Comparison of ENCODE assay signal across 9 cellular contexts in genomic region chr17:21348081-21348925, GRCh38. TPM values are rescaled to one million over a fixed set of nuclear protein-coding genes. Genes with fewer than 3 reads are reported as not detected.
DNase-seq lines count a peak whose midpoint lies in the region; ATAC-seq and TF ChIP-seq lines count a peak whose summit lies in the region.
"Not testable (repeated sequence)": the region's sequence is repeated elsewhere in the genome, so short reads cannot be mapped to it uniquely, and the experiment has no call there.
"Had no signal": no experiment of that assay in that cellular context is flagged by ENCODE, and none has a peak within 500 bp of the region (broad histone marks: within the 10 kb centered on the region; RNA-seq: fewer than 3 reads in every experiment).

No MANE protein-coding gene starts in this region.

- not testable (repeated sequence) for H3K4me1 Mint-ChIP-seq in activated CD8-positive, alpha-beta memory T cell treated with anti-CD3 and anti-CD28 coated beads, Interleukin-2, amount 10 ng/mL, durations not matched to agents 7 days and 5 days
- peaks cover 22% of the 10 kb centered on the region for H3K4me1 Mint-ChIP-seq in stimulated activated memory B cell treated with anti-CD40 and anti-IgM and Interleukin-4, amounts not matched to agents 10 μg/mL and 1 μg/mL and 100 μg/mL, for 72 hours

- H3K36me3 ChIP-seq in Loucy (ENCODE audit: insufficient read depth, low read length): not testable (repeated sequence)

- peak overlapping the region; percentile 27 for H3K4me2 ChIP-seq in Loucy (ENCODE audit: low read depth, low read length, poor library complexity, severe bottlenecking)

- H3K9ac ChIP-seq in Loucy (ENCODE audit: low read depth, low read length, poor library complexity, severe bottlenecking): not testable (repeated sequence)

- H3K4me3 Mint-ChIP-seq in activated CD8-positive, alpha-beta memory T cell treated with anti-CD3 and anti-CD28 coated beads, Interleukin-2, amount 10 ng/mL, durations not matched to agents 7 days and 5 days; stimulated activated memory B cell treated with anti-CD40 and anti-IgM and Interleukin-4, amounts not matched to agents 10 μg/mL and 1 μg/mL and 100 μg/mL, for 72 hours: not testable (repeated sequence)

- H3K9me3 Mint-ChIP-seq in activated CD8-positive, alpha-beta memory T cell treated with anti-CD3 and anti-CD28 coated beads, Interleukin-2, amount 10 ng/mL, durations not matched to agents 7 days and 5 days (ENCODE audit: low read depth); stimulated activated memory B cell treated with anti-CD40 and anti-IgM and Interleukin-4, amounts not matched to agents 10 μg/mL and 1 μg/mL and 100 μg/mL, for 72 hours: not testable (repeated sequence)

- not testable (repeated sequence) for DNase-seq in activated CD8-positive, alpha-beta memory T cell treated with anti-CD3 and anti-CD28 coated beads, Interleukin-2, amount 10 ng/mL, durations not matched to agents 7 days and 5 days
- DNase-seq in Right ventricle myocardium superior: peak; percentile 20

- not testable (repeated sequence) for H3K27me3 ChIP-seq in Loucy (ENCODE audit: insufficient read depth, low read length, poor library complexity, severe bottlenecking)

- not testable (repeated sequence) for TF ChIP-seq CTCF in Loucy (conservative IDR thresholded peaks at IDR 0.05; ENCODE audit: low read length)

- H3K36me3 Mint-ChIP-seq in activated CD8-positive, alpha-beta memory T cell treated with anti-CD3 and anti-CD28 coated beads, Interleukin-2, amount 10 ng/mL, durations not matched to agents 7 days and 5 days; stimulated activated memory B cell treated with anti-CD40 and anti-IgM and Interleukin-4, amounts not matched to agents 10 μg/mL and 1 μg/mL and 100 μg/mL, for 72 hours: not testable (repeated sequence)

- intact Hi-C loops in Right ventricle myocardium superior (cut with DNase I): not testable (repeated sequence)

- not testable (repeated sequence) for H3K9me3 ChIP-seq in Loucy (ENCODE audit: insufficient read depth, low read depth, low read length)

- not testable (repeated sequence) for H3K4me3 ChIP-seq in Loucy (ENCODE audit: low read length, poor library complexity, severe bottlenecking)

- peak; percentile 73 for ATAC-seq in GM18502 (IDR thresholded peaks at IDR 0.05; ENCODE audit: poor library complexity, unreplicated experiment)
- peak; percentile 64 for ATAC-seq in GM19395 (IDR thresholded peaks at IDR 0.05; ENCODE audit: unreplicated experiment)
- ATAC-seq in HG02588 (IDR thresholded peaks at IDR 0.05; ENCODE audit: unreplicated experiment): peak; percentile 56
- ATAC-seq in HG03139 (IDR thresholded peaks at IDR 0.05; ENCODE audit: unreplicated experiment): peak; percentile 60
- ATAC-seq in activated CD8-positive, alpha-beta memory T cell treated with anti-CD3 and anti-CD28 coated beads, Interleukin-2, amount 10 ng/mL, durations not matched to agents 7 days and 5 days: peak; percentile 12
- ATAC-seq in Right ventricle myocardium superior (ENCODE audit: poor library complexity): not testable (repeated sequence)
- peak; percentile 65 for ATAC-seq in stimulated activated memory B cell treated with anti-CD40 and anti-IgM and Interleukin-4, amounts not matched to agents 10 μg/mL and 1 μg/mL and 100 μg/mL, for 72 hours

- not testable (repeated sequence) for H3K9me2 ChIP-seq in Loucy (replicated peaks; ENCODE audit: low read depth, low read length)

- not testable (repeated sequence) for H3K79me2 ChIP-seq in Loucy (ENCODE audit: insufficient read depth, low read length)

- H3F3A ChIP-seq in Loucy (ENCODE audit: low read depth): not testable (repeated sequence)

- CTCF ChIA-PET in activated CD8-positive, alpha-beta memory T cell treated with anti-CD3 and anti-CD28 coated beads, Interleukin-2, amount 10 ng/mL, durations not matched to agents 7 days and 5 days (lab: Charles Lee): not testable (repeated sequence)

- H4K20me1 ChIP-seq in Loucy (ENCODE audit: insufficient read depth, low read length, poor library complexity, severe bottlenecking): not testable (repeated sequence)

- not testable (repeated sequence) for H3K4me1 ChIP-seq in Loucy (ENCODE audit: insufficient read depth, low read length, poor library complexity, severe bottlenecking)

- not testable (repeated sequence) for H2AFZ ChIP-seq in Loucy (ENCODE audit: low read length)

- H3K27ac Mint-ChIP-seq in activated CD8-positive, alpha-beta memory T cell treated with anti-CD3 and anti-CD28 coated beads, Interleukin-2, amount 10 ng/mL, durations not matched to agents 7 days and 5 days; stimulated activated memory B cell treated with anti-CD40 and anti-IgM and Interleukin-4, amounts not matched to agents 10 μg/mL and 1 μg/mL and 100 μg/mL, for 72 hours: not testable (repeated sequence)

- H3K27me3 Mint-ChIP-seq in activated CD8-positive, alpha-beta memory T cell treated with anti-CD3 and anti-CD28 coated beads, Interleukin-2, amount 10 ng/mL, durations not matched to agents 7 days and 5 days: not testable (repeated sequence)
- H3K27me3 Mint-ChIP-seq in stimulated activated memory B cell treated with anti-CD40 and anti-IgM and Interleukin-4, amounts not matched to agents 10 μg/mL and 1 μg/mL and 100 μg/mL, for 72 hours: peaks cover 23% of the 10 kb centered on the region

RNA-seq across cellular contexts. Expression of gene KCNJ12, which starts 27.9 kb away (rescaled TPM):
- total RNA-seq in activated CD8-positive, alpha-beta memory T cell treated with anti-CD3 and anti-CD28 coated beads, Interleukin-2, amount 10 ng/mL, durations not matched to agents 7 days and 5 days: not detected
- total RNA-seq in Right ventricle myocardium superior: 12.2 TPM
- total RNA-seq: SJSA1 had no signal

Comparison
In these comparisons a context has a peak if more than half of its experiments do, and no peak if none do; other contexts are left out.
1. RNA of gene KCNJ12, which starts 27.9 kb away (total RNA-seq): 12.2 TPM in Right ventricle myocardium superior (single experiment); not detected in activated CD8-positive, alpha-beta memory T cell treated with anti-CD3 and anti-CD28 coated beads, Interleukin-2, amount 10 ng/mL, durations not matched to agents 7 days and 5 days; every median in the first group is over 10 times any median in the second.